8 cellular contexts compared by ENCODE assay signal in the genomic region with DNA sequence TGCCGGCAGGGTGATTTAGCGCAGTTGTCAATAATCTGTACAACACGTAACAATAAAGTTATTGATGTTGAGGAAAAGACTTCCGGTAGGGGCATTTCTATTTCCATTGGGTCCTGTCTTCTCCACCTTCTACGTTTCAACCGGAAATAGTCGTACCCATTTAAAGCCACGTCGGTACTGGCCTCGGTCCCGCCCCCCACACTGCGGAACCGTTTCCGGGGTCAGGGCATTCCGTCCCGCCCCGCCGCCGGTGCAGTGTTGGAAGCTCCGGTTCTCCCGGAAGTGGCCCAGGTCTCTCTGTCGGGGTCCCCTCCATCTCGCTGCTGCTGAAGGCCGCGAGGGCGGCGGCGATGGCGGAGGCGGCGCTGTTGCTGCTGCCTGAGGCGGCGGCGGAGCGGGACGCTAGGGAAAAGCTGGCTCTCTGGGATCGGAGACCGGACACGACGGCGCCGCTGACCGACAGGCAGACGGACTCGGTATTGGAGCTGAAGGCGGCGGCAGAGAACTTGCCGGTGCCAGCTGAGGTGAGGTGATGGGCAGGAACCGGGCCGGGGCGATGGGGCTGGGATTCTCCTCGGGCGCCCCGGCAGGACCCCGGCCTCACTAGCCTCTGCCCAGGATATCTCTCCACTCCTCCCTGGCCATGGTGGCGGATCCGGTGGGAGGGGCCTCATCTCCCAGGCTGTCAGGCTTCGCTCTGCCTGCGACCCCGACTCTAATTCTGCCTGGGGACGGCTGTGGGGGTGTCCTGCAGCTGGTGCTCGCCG. TPM values are rescaled to one million over a fixed set of nuclear protein-coding genes. Genes with fewer than 3 reads are reported as not detected.
DNase-seq lines count a peak whose midpoint lies in the region; ATAC-seq and TF ChIP-seq lines count a peak whose summit lies in the region.

A gene with protein sequence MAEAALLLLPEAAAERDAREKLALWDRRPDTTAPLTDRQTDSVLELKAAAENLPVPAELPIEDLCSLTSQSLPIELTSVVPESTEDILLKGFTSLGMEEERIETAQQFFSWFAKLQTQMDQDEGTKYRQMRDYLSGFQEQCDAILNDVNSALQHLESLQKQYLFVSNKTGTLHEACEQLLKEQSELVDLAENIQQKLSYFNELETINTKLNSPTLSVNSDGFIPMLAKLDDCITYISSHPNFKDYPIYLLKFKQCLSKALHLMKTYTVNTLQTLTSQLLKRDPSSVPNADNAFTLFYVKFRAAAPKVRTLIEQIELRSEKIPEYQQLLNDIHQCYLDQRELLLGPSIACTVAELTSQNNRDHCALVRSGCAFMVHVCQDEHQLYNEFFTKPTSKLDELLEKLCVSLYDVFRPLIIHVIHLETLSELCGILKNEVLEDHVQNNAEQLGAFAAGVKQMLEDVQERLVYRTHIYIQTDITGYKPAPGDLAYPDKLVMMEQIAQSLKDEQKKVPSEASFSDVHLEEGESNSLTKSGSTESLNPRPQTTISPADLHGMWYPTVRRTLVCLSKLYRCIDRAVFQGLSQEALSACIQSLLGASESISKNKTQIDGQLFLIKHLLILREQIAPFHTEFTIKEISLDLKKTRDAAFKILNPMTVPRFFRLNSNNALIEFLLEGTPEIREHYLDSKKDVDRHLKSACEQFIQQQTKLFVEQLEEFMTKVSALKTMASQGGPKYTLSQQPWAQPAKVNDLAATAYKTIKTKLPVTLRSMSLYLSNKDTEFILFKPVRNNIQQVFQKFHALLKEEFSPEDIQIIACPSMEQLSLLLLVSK (plus strand): TSS at position 253 of the 767 bp plus-strand sequence. CDS start 98 bp downstream, at position 351.

- TF ChIP-seq CTCF in VCaP (conservative IDR thresholded peaks at IDR 0.05) (no peak; the same call in 1 of the 2 replicates), breast epithelium (IDR thresholded peaks at IDR 0.05) (peak in 2 of 3 donors; percentile 4 to 76)

- H3K27me3 ChIP-seq in breast epithelium (no peaks in the 10 kb centered on the region), iPS-18a (ENCODE audit: control insufficient read depth, insufficient read depth, low read length) (peaks cover 16% of the 10 kb centered on the region), skeletal muscle satellite cell (ENCODE audit: control insufficient read depth, insufficient read depth, low read length) (no peaks in the 10 kb centered on the region)

- H3K9me3 ChIP-seq in breast epithelium, result no peaks in the 10 kb centered on the region
- H3K9me3 ChIP-seq in iPS-18a (ENCODE audit: control insufficient read depth, low read depth, low read length), result no peaks in the 10 kb centered on the region
- no peaks in the 10 kb centered on the region for H3K9me3 ChIP-seq in skeletal muscle satellite cell (replicated peaks; ENCODE audit: low read length)

- peak within 1 kb of the TSS; percentile 82 for H3K4me2 ChIP-seq in skeletal muscle satellite cell (ENCODE audit: low read length)

- intact Hi-C loops in breast epithelium (cut with DNase I; ENCODE audit: low total_unique reads), result loop anchor here (5.0 kb wide), 1 partner anchor 48 kb away; a partner anchor contains a TSS

- TF ChIP-seq POLR2A in breast epithelium (IDR thresholded peaks at IDR 0.05), result peak; percentile 85

- ATAC-seq in GM18870 (IDR thresholded peaks at IDR 0.05; ENCODE audit: unreplicated experiment) (peak; percentile 88), HG03135 (IDR thresholded peaks at IDR 0.05; ENCODE audit: unreplicated experiment) (peak; percentile 93)

- H3K4me3 ChIP-seq in breast epithelium (peak within 1 kb of the TSS; percentile 82 to 94 (median 86)), iPS-18a (ENCODE audit: low read length) (peak within 1 kb of the TSS; percentile 79), skeletal muscle satellite cell (ENCODE audit: low read length) (peak within 1 kb of the TSS; percentile 97)

- DNase-seq in ACHN (peak; percentile 98), NCI-H2196 treated with DMSO at 0.1 percent for 48 hours (lab: John Stamatoyannopoulos, UW; ENCODE audit: unreplicated experiment) (peak; percentile 82), breast epithelium (ENCODE audit: low spot score in 2 of 2) (peak; percentile 93 to 94)

- H3K4me1 ChIP-seq in breast epithelium (no peaks in the 10 kb centered on the region), iPS-18a (ENCODE audit: control insufficient read depth, low read depth, low read length) (peaks cover 6% of the 10 kb centered on the region), skeletal muscle satellite cell (ENCODE audit: control insufficient read depth, insufficient read depth, low read length) (peaks cover 16% of the 10 kb centered on the region)

- in situ Hi-C loops in ACHN (cut with HindIII; ENCODE audit: low pct_ligation_motif_present, low pct_unique_long_range_greater_than_20kb, low sequenced_read_pairs), result no loop called here

- H3K9ac ChIP-seq in iPS-18a (ENCODE audit: low read length) (peak within 1 kb of the TSS; percentile 81), skeletal muscle satellite cell (ENCODE audit: low read depth, low read length) (peak within 1 kb of the TSS; percentile 96)

- H3K27ac ChIP-seq in VCaP, result peak within 1 kb of the TSS; percentile 98
- H3K27ac ChIP-seq in breast epithelium, result peak within 1 kb of the TSS; percentile 88 to 95
- no peak within 1 kb of the TSS for H3K27ac ChIP-seq in iPS-18a (ENCODE audit: low read length)

- H3K36me3 ChIP-seq in breast epithelium (no peaks in the 10 kb centered on the region), iPS-18a (ENCODE audit: control insufficient read depth, low read depth, low read length) (no peaks in the 10 kb centered on the region), skeletal muscle satellite cell (ENCODE audit: insufficient read depth, low read length) (peaks cover 5% of the 10 kb centered on the region)

RNA-seq across cellular contexts. Expression of the gene that starts here (rescaled TPM):
- 10 to 100 TPM; 30.4 to 45.1 (median 39.7) TPM for total RNA-seq in breast epithelium
- total RNA-seq in skeletal muscle satellite cell (2012; rRNA removed), result 20.8 and 28.2 TPM in 2 replicates
